7 cellular contexts compared by ENCODE assay signal in genomic region chr10:72336259-72337038, GRCh38. TPM values are rescaled to one million over a fixed set of nuclear protein-coding genes. Genes with fewer than 3 reads are reported as not detected.
DNase-seq lines count a peak whose midpoint lies in the region; TF ChIP-seq lines count a peak whose summit lies in the region.

No MANE protein-coding gene starts in this region.

- H3K79me2 ChIP-seq in Loucy (ENCODE audit: insufficient read depth, low read length): peaks cover 27% of the 10 kb centered on the region

- H3K4me3 ChIP-seq in Loucy (ENCODE audit: low read length, poor library complexity, severe bottlenecking) (peak overlapping the region; percentile 69), stomach smooth muscle (ENCODE audit: low read length in 2 of 2) (peak overlapping the region in 1 of 2 donors; percentile 15), foreskin fibroblast (ENCODE audit: low read depth in 1 of 2, low read length in 2 of 2) (no peak overlapping the region)

- no peaks in the 10 kb centered on the region for H3K27me3 ChIP-seq in Loucy (ENCODE audit: insufficient read depth, low read length, poor library complexity, severe bottlenecking)
- H3K27me3 ChIP-seq in layer of hippocampus (ENCODE audit: control insufficient read depth, insufficient read depth, low read length): no peaks in the 10 kb centered on the region
- H3K27me3 ChIP-seq in stomach smooth muscle (ENCODE audit: control insufficient read depth in 1 of 2, insufficient read depth in 2 of 2, low read length in 2 of 2): no peaks in the 10 kb centered on the region

- H2AFZ ChIP-seq in Loucy (ENCODE audit: low read length): no peak overlapping the region

- peaks cover 6% of the 10 kb centered on the region; the same call in 1 of the 2 replicates for H3F3A ChIP-seq in Loucy (ENCODE audit: low read depth)

- H3K36me3 ChIP-seq in Loucy (ENCODE audit: insufficient read depth, low read length) (peaks cover 22% of the 10 kb centered on the region; the same call in 1 of the 2 replicates), stomach smooth muscle (ENCODE audit: control insufficient read depth in 2 of 2, insufficient read depth in 2 of 2, low read length in 2 of 2) (peaks cover 24 to 32% of the 10 kb centered on the region in 2 donors)

- H3K27ac ChIP-seq in angular gyrus (ENCODE audit: low read depth, low read length): peak overlapping the region; percentile 95
- peak overlapping the region; percentile 97 for H3K27ac ChIP-seq in layer of hippocampus (ENCODE audit: low read depth, low read length)
- H3K27ac ChIP-seq in stomach smooth muscle (ENCODE audit: low read length): peak overlapping the region; percentile 90

- peaks cover 3% of the 10 kb centered on the region for H4K20me1 ChIP-seq in Loucy (ENCODE audit: insufficient read depth, low read length, poor library complexity, severe bottlenecking)

- TF ChIP-seq CTCF in Loucy (conservative IDR thresholded peaks at IDR 0.05; ENCODE audit: low read length) (no peak), foreskin fibroblast (IDR thresholded peaks at IDR 0.05; ENCODE audit: low read depth, low read length) (no peak)

- no peaks in the 10 kb centered on the region for H3K9me3 ChIP-seq in Loucy (ENCODE audit: insufficient read depth, low read depth, low read length)
- no peaks in the 10 kb centered on the region for H3K9me3 ChIP-seq in stomach smooth muscle (ENCODE audit: control insufficient read depth in 2 of 2, low read length in 2 of 2)

- H3K9ac ChIP-seq in Loucy (ENCODE audit: low read depth, low read length, poor library complexity, severe bottlenecking) (peak overlapping the region; percentile 99), stomach smooth muscle (ENCODE audit: low read length in 2 of 2) (peak overlapping the region in 1 of 2 donors; percentile 21)

- peak overlapping the region; percentile 80 for H3K4me2 ChIP-seq in Loucy (ENCODE audit: low read depth, low read length, poor library complexity, severe bottlenecking)

- H3K4me1 ChIP-seq in Loucy (ENCODE audit: insufficient read depth, low read length, poor library complexity, severe bottlenecking): peaks cover 48% of the 10 kb centered on the region
- H3K4me1 ChIP-seq in stomach smooth muscle (ENCODE audit: control insufficient read depth, insufficient read depth, low read length): peaks cover 49% of the 10 kb centered on the region

- DNase-seq in foreskin fibroblast (no peak), SK-N-DZ (ENCODE audit: low spot score) (no peak), DMS79 treated with DMSO at 0.1 percent for 48 hours (lab: John Stamatoyannopoulos, UW) (no peak)

- no peaks in the 10 kb centered on the region for H3K9me2 ChIP-seq in Loucy (replicated peaks; ENCODE audit: low read depth, low read length)

RNA-seq across cellular contexts. Expression of gene DNAJB12, which starts 18.3 kb away (rescaled TPM):
- polyA plus RNA-seq in SK-N-DZ (2014; cell fraction: cytosol; rRNA removed): 17.7 and 18.7 TPM in 2 replicates
- polyA plus RNA-seq in SK-N-DZ (2014; cell fraction: nucleus; rRNA removed): 20.4 and 30.5 TPM in 2 replicates
